Comparison of ENCODE assay signal across 21 cellular contexts in the genomic region with DNA sequence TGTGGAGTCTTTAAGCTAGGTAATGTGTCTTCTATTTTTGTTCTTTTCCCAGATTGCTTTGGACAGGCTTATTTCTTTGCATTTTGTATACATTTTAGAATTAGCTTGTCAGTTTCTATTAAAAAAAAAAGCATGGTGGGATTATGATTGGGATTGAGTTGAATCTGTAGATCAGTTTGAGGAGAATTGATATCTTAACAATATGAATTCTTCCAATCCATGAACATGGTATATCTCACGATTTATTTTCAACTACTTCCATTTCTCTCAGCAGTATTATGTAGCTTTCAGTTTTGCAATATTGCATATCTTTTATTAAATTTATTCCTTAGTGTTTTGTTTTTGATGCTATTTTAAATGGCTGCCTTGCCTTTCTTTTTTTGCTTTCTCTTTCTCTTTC.
"Had no signal": no experiment of that assay in that cellular context is flagged by ENCODE, and none has a peak within 500 bp of the region (broad histone marks: within the 10 kb centered on the region; RNA-seq: fewer than 3 reads in every experiment).

No MANE protein-coding gene starts in this region.

- H3K4me3 Mint-ChIP-seq: activated CD8-positive, alpha-beta T cell treated with anti-CD3 and anti-CD28 coated beads for 36 hours; nephron progenitor cell; stimulated activated effector memory CD8-positive, alpha-beta T cell treated with anti-CD3 and anti-CD28 coated beads, Interleukin-12 subunit alpha, Interleukin-12 subunit beta, amount 100 ng/mL, for 72 hours; type B pancreatic cell had no signal

- ATAC-seq: activated CD8-positive, alpha-beta T cell treated with anti-CD3 and anti-CD28 coated beads for 36 hours; activated naive CD4-positive, alpha-beta T cell treated with anti-CD3 and anti-CD28 coated beads, Interleukin-2, amount 50 U/mL, for 72 hours; left colon; stimulated activated effector memory CD8-positive, alpha-beta T cell treated with anti-CD3 and anti-CD28 coated beads, Interleukin-12 subunit alpha, Interleukin-12 subunit beta, amount 100 ng/mL, for 72 hours had no signal

- H3K27me3 Mint-ChIP-seq: activated CD8-positive, alpha-beta T cell treated with anti-CD3 and anti-CD28 coated beads for 36 hours; type B pancreatic cell had no signal

- H3K27ac Mint-ChIP-seq: activated CD8-positive, alpha-beta T cell treated with anti-CD3 and anti-CD28 coated beads for 36 hours; activated naive CD4-positive, alpha-beta T cell treated with anti-CD3 and anti-CD28 coated beads, Interleukin-2, amount 50 U/mL, for 72 hours; nephron progenitor cell; stimulated activated effector memory CD8-positive, alpha-beta T cell treated with anti-CD3 and anti-CD28 coated beads, Interleukin-12 subunit alpha, Interleukin-12 subunit beta, amount 100 ng/mL, for 72 hours; type B pancreatic cell had no signal

- H3K9me3 Mint-ChIP-seq: activated CD8-positive, alpha-beta T cell treated with anti-CD3 and anti-CD28 coated beads for 36 hours; type B pancreatic cell had no signal

- DNase-seq: activated CD4-positive, alpha-beta T cell treated with anti-CD3 and anti-CD28 coated beads for 4 hours; activated CD8-positive, alpha-beta T cell treated with anti-CD3 and anti-CD28 coated beads for 36 hours; activated effector memory CD4-positive, alpha-beta T cell treated with anti-CD3 and anti-CD28 coated beads, Interleukin-2, amount 50 U/mL, for 16 hours; activated T-cell treated with anti-CD3 and anti-CD28 coated beads, Interleukin-2, amount 50 U/mL, for 48 hours; amniotic stem cell; dermis blood vessel endothelial cell; effector memory CD4-positive, alpha-beta T cell; foreskin fibroblast; hippocampal formation; islet precursor cell; left colon; nephron progenitor cell; nucleus accumbens; posterior cingulate gyrus; sigmoid colon; stimulated activated CD4-positive, alpha-beta T cell treated with anti-CD3 and anti-CD28 coated beads, Interleukin-4, amount 100 ng/mL, for 24 hours; stomach had no signal

- FAIRE-seq: TTC549 had no signal
